In genomic region chr9:75422939-75423522, GRCh38 we compare ENCODE assay signal across 1 cellular context.
TF ChIP-seq lines count a peak whose summit lies in the region.

No MANE protein-coding gene starts in this region.

TF ChIP-seq in H1, 55 proteins besides CTCF, POLR2A, EP300 and RAD21 (continued from another document):
- TF ChIP-seq BCL11A (IDR thresholded peaks at IDR 0.05; ENCODE audit: low read depth in 2 of 2, low read length in 2 of 2) = no peak
- no peak for TF ChIP-seq MAX (IDR thresholded peaks at IDR 0.05)
- no peak for TF ChIP-seq POU5F1 (IDR thresholded peaks at IDR 0.05; ENCODE audit: low read depth, low read length)
- no peak for TF ChIP-seq FOSL1 (IDR thresholded peaks at IDR 0.05; ENCODE audit: insufficient read depth, low read depth, low read length)
- TF ChIP-seq TEAD4 (IDR thresholded peaks at IDR 0.05; ENCODE audit: low read depth, low read length) = no peak
- no peak for TF ChIP-seq CREB1 (IDR thresholded peaks at IDR 0.05)
- TF ChIP-seq CHD1 (IDR thresholded peaks at IDR 0.05; ENCODE audit: low read depth, low read length) = no peak
- TF ChIP-seq POLR2AphosphoS5 (IDR thresholded peaks at IDR 0.05; ENCODE audit: low read depth, low read length) = no peak
- TF ChIP-seq ASH2L (IDR thresholded peaks at IDR 0.05; ENCODE audit: low read length) = no peak
- no peak for TF ChIP-seq KDM1A (IDR thresholded peaks at IDR 0.05; ENCODE audit: borderline replicate concordance, low read length)
